Comparison of ENCODE assay signal across 8 cellular contexts in the genomic region with DNA sequence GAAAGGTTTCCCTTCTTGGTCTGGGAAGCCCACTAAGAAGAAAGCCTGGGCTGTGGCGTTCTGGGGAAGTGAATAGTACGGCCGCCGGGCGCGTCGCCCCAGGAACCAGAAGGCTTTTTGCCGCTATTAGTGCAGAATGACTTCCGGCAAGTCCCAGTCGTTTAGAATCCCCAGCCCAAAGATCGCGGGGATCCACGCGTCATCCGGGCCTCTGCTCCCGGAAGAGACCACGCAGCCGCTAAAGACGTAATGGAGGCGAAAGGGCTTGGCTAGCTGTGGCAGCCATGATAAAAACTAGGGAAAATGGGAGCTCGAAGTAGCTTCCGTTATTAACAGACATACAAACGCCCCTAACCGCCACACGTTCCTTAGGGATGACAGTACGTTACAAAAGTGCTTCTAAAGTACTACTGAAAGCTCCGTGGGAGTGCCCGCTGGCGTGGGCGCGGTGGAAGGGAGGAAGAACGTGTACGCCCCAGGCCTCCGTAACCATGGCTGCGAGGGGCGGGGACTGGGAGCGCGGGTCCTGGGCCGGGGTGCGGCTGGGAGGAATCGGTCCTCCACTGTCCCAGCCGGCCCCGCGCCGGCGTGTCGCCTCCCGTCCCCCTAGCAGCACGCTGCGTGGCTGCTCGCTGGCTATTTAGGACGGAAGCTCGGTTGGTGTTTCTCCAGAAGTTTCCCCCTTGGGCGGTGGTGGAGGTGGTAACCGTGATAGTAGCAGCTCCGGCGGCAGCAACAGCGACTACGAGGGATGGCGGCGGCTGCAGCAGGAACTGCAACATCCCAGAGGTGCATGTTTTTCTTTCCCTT. TPM values are rescaled to one million over a fixed set of nuclear protein-coding genes. Genes with fewer than 3 reads are reported as not detected.
DNase-seq lines count a peak whose midpoint lies in the region; ATAC-seq, FAIRE-seq and TF ChIP-seq lines count a peak whose summit lies in the region.

SUGT1 (plus strand) TSS at position 667 of the 810 bp plus-strand sequence; CDS start at position 752, 85 bp downstream.

- H3K4me3 ChIP-seq in A549 (peak within 1 kb of the TSS; percentile 58), iPS DF 6.9 (ENCODE audit: low read length) (peak within 1 kb of the TSS; percentile 90), gastrocnemius medialis (peak within 1 kb of the TSS; percentile 69 to 97 (median 82))

- peaks cover 32% of the 10 kb centered on the region for H3K36me3 Mint-ChIP-seq in brain

- FAIRE-seq in A549 (lab: Jason Lieb, UNC): no peak
- peak; percentile 79 for FAIRE-seq in TTC549 (lab: Jason Lieb, UNC)

- TF ChIP-seq EP300 in A549 (IDR thresholded peaks at IDR 0.05): no peak

- no peaks in the 10 kb centered on the region for H3K27me3 ChIP-seq in iPS DF 6.9 (ENCODE audit: control insufficient read depth, insufficient read depth, low read length)
- H3K27me3 ChIP-seq in gastrocnemius medialis: no peaks in the 10 kb centered on the region

- in situ Hi-C loops in gastrocnemius medialis (cut with MboI; ENCODE audit: low sequenced_read_pairs in 4 of 4): loop anchor here in 3 of 4 donors (10.0 to 25.0 kb wide), 3 partner anchors 190 to 465 kb away; partner anchors contain the start of genes CKAP2 (in 1 of the 3) and VPS36 (in 1 of the 3)

- H3K36me3 ChIP-seq in iPS DF 6.9 (ENCODE audit: control insufficient read depth, insufficient read depth, low read length) (peaks cover 2% of the 10 kb centered on the region; the same call in 1 of the 2 replicates), gastrocnemius medialis (peaks cover 0 to 16% of the 10 kb centered on the region in 2 donors)

- POLR2A ChIA-PET in A549 (lab: Yijun Ruan, JAX): interaction anchor here (0.7 to 2.4 kb wide), 10 partner anchors 10 to 316 kb away, joined by 3 to 56 read pairs (median 3); partner anchors contain the start of gene HNRNPA1L2

- no peaks in the 10 kb centered on the region for H3K9me3 Mint-ChIP-seq in brain

- ATAC-seq in A549 (peak; percentile 97 to 98), HG03066 (IDR thresholded peaks at IDR 0.05; ENCODE audit: low read depth, unreplicated experiment) (peak; percentile 90), gastrocnemius medialis (peak; percentile 96)

- H3K4me1 Mint-ChIP-seq in brain: peaks cover 18% of the 10 kb centered on the region

- H3K9me3 ChIP-seq in A549: no peaks in the 10 kb centered on the region
- H3K9me3 ChIP-seq in iPS DF 6.9 (ENCODE audit: control insufficient read depth, insufficient read depth, low read length): no peaks in the 10 kb centered on the region
- H3K9me3 ChIP-seq in gastrocnemius medialis: no peaks in the 10 kb centered on the region

- TF ChIP-seq RAD21 in A549 (conservative IDR thresholded peaks at IDR 0.05 in 1 of 2, IDR thresholded peaks at IDR 0.05 in 1 of 2): no peak

- TF ChIP-seq CTCF in A549 (IDR thresholded peaks at IDR 0.05) (peak; percentile 40), brain (conservative IDR thresholded peaks at IDR 0.05) (peak in 1 of 2 experiments; percentile 84), gastrocnemius medialis (IDR thresholded peaks at IDR 0.05 in 4 of 5, conservative IDR thresholded peaks at IDR 0.05 in 1 of 5) (peak; percentile 60 to 75 (median 68))

- H3K27ac ChIP-seq in A549 (peak within 1 kb of the TSS; percentile 87 to 94), iPS DF 6.9 (ENCODE audit: low read length) (no peak within 1 kb of the TSS), gastrocnemius medialis (peak within 1 kb of the TSS; percentile 92 to 98 (median 98))

- CTCF ChIA-PET in A549 (lab: Yijun Ruan, JAX): interaction anchor here (0.9 to 1.8 kb wide), 9 partner anchors 9 to 202 kb away, joined by 3 to 10 read pairs (median 4); partner anchors contain the start of gene VPS36

- H3K27ac Mint-ChIP-seq in brain: no peak within 1 kb of the TSS

- H3K4me1 ChIP-seq in A549 (peaks cover 7% of the 10 kb centered on the region; the same call in 1 of the 3 replicates), iPS DF 6.9 (ENCODE audit: control insufficient read depth, insufficient read depth, low read length) (peaks cover 3% of the 10 kb centered on the region; the same call in 1 of the 2 replicates), gastrocnemius medialis (peaks cover 26 to 30% of the 10 kb centered on the region in 2 donors)

- intact Hi-C loops in gastrocnemius medialis (cut with DNase I; ENCODE audit: low total_unique reads): loop anchor here (1.0 to 10.0 kb wide), 6 partner anchors 35 to 1199 kb away; partner anchors contain the start of genes ALG11, ATP7B, INTS6 and VPS36

- DNase-seq in A549 (ENCODE audit: low read depth in 1 of 2, low spot score in 1 of 2): peak; percentile 60 to 96
- peak; percentile 96 for DNase-seq in NCI-H2107 treated with DMSO at 0.1 percent for 48 hours (lab: John Stamatoyannopoulos, UW; ENCODE audit: unreplicated experiment)
- peak; percentile 86 for DNase-seq in iPS DF 6.9 (ENCODE audit: low read depth, low spot score)
- DNase-seq in gastrocnemius medialis: peak; percentile 95 to 97

- TF ChIP-seq POLR2A in A549 (IDR thresholded peaks at IDR 0.05; ENCODE audit: low read length) (peak; percentile 75), GM18526 (IDR thresholded peaks at IDR 0.05; ENCODE audit: extremely low read depth, insufficient read length) (peak; percentile 85), gastrocnemius medialis (IDR thresholded peaks at IDR 0.05) (peak; percentile 64 to 77)

- H3K4me2 ChIP-seq in A549: peak within 1 kb of the TSS; percentile 84

- WGBS in A549 (ENCODE audit: missing lambda C conversion rate): 1% methylated on average over 35 of the region's 61 CpGs
- WGBS in iPS DF 6.9 (ENCODE audit: insufficient coverage, insufficient read length): no CpG with 5 or more reads among the region's 61 CpGs

- no peak within 1 kb of the TSS for H3K4me3 Mint-ChIP-seq in brain

- no peaks in the 10 kb centered on the region for H3K27me3 Mint-ChIP-seq in brain

TF ChIP-seq in A549, 52 proteins besides CTCF, POLR2A, EP300 and RAD21 (continues in another document):
- TF ChIP-seq HEYL (CRISPR knock-in tag; IDR thresholded peaks at IDR 0.05) (no peak), ATOH8 (CRISPR knock-in tag; IDR thresholded peaks at IDR 0.05; ENCODE audit: low read depth) (no peak), MAZ (IDR thresholded peaks at IDR 0.05; ENCODE audit: borderline replicate concordance, low read depth, low read length) (no peak), HOXB5 (CRISPR knock-in tag; IDR thresholded peaks at IDR 0.05) (no peak), BHLHE40 (IDR thresholded peaks at IDR 0.05; ENCODE audit: low read depth, low read length) (no peak), TP53 (CRISPR knock-in tag; IDR thresholded peaks at IDR 0.05) (no peak), EHF (CRISPR knock-in tag; IDR thresholded peaks at IDR 0.05) (no peak; the same call in 1 of the 2 replicates), PHF8 (IDR thresholded peaks at IDR 0.05; ENCODE audit: borderline replicate concordance, low read depth) (peak; percentile 79; the same call in 1 of the 2 replicates), NR3C1 (IDR thresholded peaks at IDR 0.05) (no peak), MYC (IDR thresholded peaks at IDR 0.05; ENCODE audit: borderline replicate concordance, low read length) (peak; percentile 63; the same call in 1 of the 2 replicates), ZSCAN20 (CRISPR knock-in tag; IDR thresholded peaks at IDR 0.05) (no peak), ZNF302 (CRISPR knock-in tag; IDR thresholded peaks at IDR 0.05) (no peak), CHD4 (IDR thresholded peaks at IDR 0.05; ENCODE audit: borderline replicate concordance) (no peak), SREBF2 (IDR thresholded peaks at IDR 0.05) (no peak), CBX2 (IDR thresholded peaks at IDR 0.05; ENCODE audit: borderline replicate concordance, low read depth) (no peak), HMGXB4 (CRISPR knock-in tag; IDR thresholded peaks at IDR 0.05; ENCODE audit: borderline replicate concordance) (peak; percentile 41; the same call in 1 of the 2 replicates), RCOR1 (IDR thresholded peaks at IDR 0.05; ENCODE audit: low read depth, low read length) (no peak), ESRRA (IDR thresholded peaks at IDR 0.05; ENCODE audit: borderline replicate concordance, low read length) (no peak), RNF2 (IDR thresholded peaks at IDR 0.05; ENCODE audit: borderline replicate concordance, low read depth) (no peak)

RNA-seq across cellular contexts. Expression of gene SUGT1, which starts in this region (rescaled TPM):
- 37.7 and 56.4 TPM in 2 replicates for polyA plus RNA-seq in A549 (2011; rRNA removed)
- polyA plus RNA-seq in A549 (2012; cell fraction: cytosol; rRNA removed): 21.3 and 23.1 TPM in 2 replicates
- 9.1 and 10.7 TPM in 2 replicates for polyA plus RNA-seq in A549 (2012; cell fraction: nucleus; rRNA removed)
- polyA plus RNA-seq in A549 (2017; fragmentation: RNase III; extraction: RNeasy Plus Mini Kit Qiagen cat#74134 plus additional on column Dnase treatment): 60.4 to 62.1 TPM (median 61.4 TPM) in 3 replicates
- polyA minus RNA-seq in A549 (2011; rRNA and poly(A)+ RNA removed): 23.9 and 25.2 TPM in 2 replicates
- 21.7 TPM for polyA plus RNA-seq in brain (ENCODE audit: insufficient read depth, low read depth, low replicate concordance)
- 10 to 100 TPM; 37.5 to 48.5 (median 40.1) TPM for total RNA-seq in gastrocnemius medialis
